Comparison of ENCODE assay signal across 33 cellular contexts in genomic region chr1:239826209-239826608, GRCh38.
"Had no signal": no experiment of that assay in that cellular context is flagged by ENCODE, and none has a peak within 500 bp of the region (broad histone marks: within the 10 kb centered on the region; RNA-seq: fewer than 3 reads in every experiment).

No MANE protein-coding gene starts in this region.

- H3K4me3 Mint-ChIP-seq: activated B cell treated with CpG ODN at 0.5 μM for 24 hours; activated CD4-positive, alpha-beta memory T cell treated with anti-CD3 and anti-CD28 coated beads for 36 hours; activated CD4-positive, alpha-beta T cell treated with anti-CD3 and anti-CD28 coated beads, Interleukin-2, amount 10 ng/mL, durations not matched to agents 24 days and 14 days; activated CD8-positive, alpha-beta T cell treated with anti-CD3 and anti-CD28 coated beads for 36 hours; activated naive CD4-positive, alpha-beta T cell treated with anti-CD3 and anti-CD28 coated beads, Interleukin-2, amount 10 ng/mL, durations not matched to agents 7 days and 5 days; activated naive CD4-positive, alpha-beta T cell treated with anti-CD3 and anti-CD28 coated beads, Interleukin-2, amount 50 U/mL, for 24 hours; activated naive CD8-positive, alpha-beta T cell; activated naive CD8-positive, alpha-beta T cell treated with anti-CD3 and anti-CD28 coated beads, Interleukin-2, amount 10 ng/mL, durations not matched to agents 7 days and 5 days; activated naive CD8-positive, alpha-beta T cell treated with anti-CD3 and anti-CD28 coated beads, Interleukin-2, amount 50 U/mL, for 24 hours; activated T-cell treated with anti-CD3 and anti-CD28 coated beads, Interleukin-2, amount 50 U/mL, for 4 hours; activated T-cell treated with anti-CD3 and anti-CD28 coated beads, Interleukin-2, amount 50 U/mL, for 72 hours; activated T-helper 1 cell treated with anti-CD3 and anti-CD28 coated beads, Interleukin-12 subunit alpha, Interleukin-12 subunit beta, Interleukin-2, Interleukin-4 antibody, amounts not matched to agents 30 ng/mL and 10 ng/mL and 1 ng/mL, durations not matched to agents 14 hours and 24 hours and 36 hours; T-helper 1 cell treated with Interleukin-12 subunit alpha and Interleukin-12 subunit beta and Interleukin-4 antibody, amounts not matched to agents 30 μg/mL and 1 μg/mL, for 36 hours; T-helper 2 cell treated with Interferon-gamma antibody and Interleukin-4, amounts not matched to agents 5 μg/mL and 100 μg/mL, for 36 hours had no signal

- H3K9me3 Mint-ChIP-seq: activated B cell treated with CpG ODN at 0.5 μM for 24 hours; activated CD4-positive, alpha-beta memory T cell treated with anti-CD3 and anti-CD28 coated beads for 36 hours; activated CD4-positive, alpha-beta T cell treated with anti-CD3 and anti-CD28 coated beads, Interleukin-2, amount 10 ng/mL, durations not matched to agents 24 days and 14 days; activated CD8-positive, alpha-beta T cell treated with anti-CD3 and anti-CD28 coated beads for 36 hours; activated naive CD4-positive, alpha-beta T cell treated with anti-CD3 and anti-CD28 coated beads, Interleukin-2, amount 10 ng/mL, durations not matched to agents 7 days and 5 days; activated naive CD4-positive, alpha-beta T cell treated with anti-CD3 and anti-CD28 coated beads, Interleukin-2, amount 50 U/mL, for 24 hours; activated naive CD8-positive, alpha-beta T cell treated with anti-CD3 and anti-CD28 coated beads, Interleukin-2, amount 10 ng/mL, durations not matched to agents 7 days and 5 days; activated naive CD8-positive, alpha-beta T cell treated with anti-CD3 and anti-CD28 coated beads, Interleukin-2, amount 50 U/mL, for 24 hours; activated T-cell treated with anti-CD3 and anti-CD28 coated beads, Interleukin-2, amount 50 U/mL, for 4 hours; activated T-cell treated with anti-CD3 and anti-CD28 coated beads, Interleukin-2, amount 50 U/mL, for 72 hours; activated T-helper 1 cell treated with anti-CD3 and anti-CD28 coated beads, Interleukin-12 subunit alpha, Interleukin-12 subunit beta, Interleukin-2, Interleukin-4 antibody, amounts not matched to agents 30 ng/mL and 10 ng/mL and 1 ng/mL, durations not matched to agents 14 hours and 24 hours and 36 hours; activated T-helper 2 cell treated with anti-CD3 and anti-CD28 coated beads, Interferon-gamma antibody, Interleukin-2, Interleukin-4, amounts not matched to agents 10 μg/mL and 5 μg/mL and 100 μg/mL, durations not matched to agents 14 hours and 24 hours and 36 hours; T-helper 1 cell treated with Interleukin-12 subunit alpha and Interleukin-12 subunit beta and Interleukin-4 antibody, amounts not matched to agents 30 μg/mL and 1 μg/mL, for 36 hours; T-helper 2 cell treated with Interferon-gamma antibody and Interleukin-4, amounts not matched to agents 5 μg/mL and 100 μg/mL, for 36 hours had no signal

- H3K27ac Mint-ChIP-seq: activated B cell treated with CpG ODN at 0.5 μM for 24 hours; activated CD4-positive, alpha-beta memory T cell treated with anti-CD3 and anti-CD28 coated beads for 36 hours; activated CD4-positive, alpha-beta T cell treated with anti-CD3 and anti-CD28 coated beads, Interleukin-2, amount 10 ng/mL, durations not matched to agents 24 days and 14 days; activated CD8-positive, alpha-beta T cell treated with anti-CD3 and anti-CD28 coated beads for 36 hours; activated naive CD4-positive, alpha-beta T cell treated with anti-CD3 and anti-CD28 coated beads, Interleukin-2, amount 10 ng/mL, durations not matched to agents 7 days and 5 days; activated naive CD4-positive, alpha-beta T cell treated with anti-CD3 and anti-CD28 coated beads, Interleukin-2, amount 50 U/mL, for 24 hours; activated naive CD8-positive, alpha-beta T cell; activated naive CD8-positive, alpha-beta T cell treated with anti-CD3 and anti-CD28 coated beads, Interleukin-2, amount 10 ng/mL, durations not matched to agents 7 days and 5 days; activated naive CD8-positive, alpha-beta T cell treated with anti-CD3 and anti-CD28 coated beads, Interleukin-2, amount 50 U/mL, for 24 hours; activated T-cell treated with anti-CD3 and anti-CD28 coated beads, Interleukin-2, amount 50 U/mL, for 72 hours; activated T-helper 1 cell treated with anti-CD3 and anti-CD28 coated beads, Interleukin-12 subunit alpha, Interleukin-12 subunit beta, Interleukin-2, Interleukin-4 antibody, amounts not matched to agents 30 ng/mL and 10 ng/mL and 1 ng/mL, durations not matched to agents 14 hours and 24 hours and 36 hours; activated T-helper 2 cell treated with anti-CD3 and anti-CD28 coated beads, Interferon-gamma antibody, Interleukin-2, Interleukin-4, amounts not matched to agents 10 μg/mL and 5 μg/mL and 100 μg/mL, durations not matched to agents 14 hours and 24 hours and 36 hours; T-helper 1 cell treated with Interleukin-12 subunit alpha and Interleukin-12 subunit beta and Interleukin-4 antibody, amounts not matched to agents 30 μg/mL and 1 μg/mL, for 36 hours; T-helper 2 cell treated with Interferon-gamma antibody and Interleukin-4, amounts not matched to agents 5 μg/mL and 100 μg/mL, for 36 hours had no signal

- H3K27me3 ChIP-seq: body of pancreas, brain microvascular endothelial cell, breast epithelium had no signal

- ATAC-seq: activated CD8-positive, alpha-beta T cell treated with anti-CD3 and anti-CD28 coated beads for 36 hours; activated naive CD8-positive, alpha-beta T cell treated with anti-CD3 and anti-CD28 coated beads, Interleukin-2, amount 50 U/mL, for 24 hours; activated T-cell treated with anti-CD3 and anti-CD28 coated beads, Interleukin-2, amount 50 U/mL, for 4 hours; body of pancreas had no signal

- H3K27ac ChIP-seq: body of pancreas, brain microvascular endothelial cell, breast epithelium, VCaP had no signal

- H3K4me3 ChIP-seq: body of pancreas, breast epithelium had no signal

- H3K36me3 Mint-ChIP-seq: activated CD4-positive, alpha-beta memory T cell treated with anti-CD3 and anti-CD28 coated beads for 36 hours; activated naive CD4-positive, alpha-beta T cell treated with anti-CD3 and anti-CD28 coated beads, Interleukin-2, amount 10 ng/mL, durations not matched to agents 7 days and 5 days; activated naive CD4-positive, alpha-beta T cell treated with anti-CD3 and anti-CD28 coated beads, Interleukin-2, amount 50 U/mL, for 24 hours; activated naive CD8-positive, alpha-beta T cell; activated naive CD8-positive, alpha-beta T cell treated with anti-CD3 and anti-CD28 coated beads, Interleukin-2, amount 10 ng/mL, durations not matched to agents 7 days and 5 days had no signal

- DNase-seq: activated B cell treated with CpG ODN at 0.5 μM for 24 hours; activated CD4-positive, alpha-beta memory T cell treated with anti-CD3 and anti-CD28 coated beads for 36 hours; activated CD4-positive, alpha-beta T cell treated with anti-CD3 and anti-CD28 coated beads for 4 hours; activated CD4-positive, alpha-beta T cell treated with anti-CD3 and anti-CD28 coated beads, Interleukin-2, amount 10 ng/mL, durations not matched to agents 24 days and 14 days; activated CD4-positive, alpha-beta T cell treated with anti-CD3 and anti-CD28 coated beads, Interleukin-2, amount 50 U/mL, for 1 hour; activated CD4-positive, alpha-beta T cell treated with anti-CD3 and anti-CD28 coated beads, Interleukin-2, amount 50 U/mL, for 4 hours; activated CD4-positive, CD25-positive, alpha-beta regulatory T cell treated with anti-CD3 and anti-CD28 coated beads, Interleukin-2, amount 50 U/mL, for 72 hours; activated CD8-positive, alpha-beta T cell treated with anti-CD3 and anti-CD28 coated beads for 36 hours; activated effector memory CD4-positive, alpha-beta T cell treated with Interleukin-2 at 50 U/mL for 16 hours; activated gamma-delta T cell; activated naive CD4-positive, alpha-beta T cell treated with anti-CD3 and anti-CD28 coated beads, Interleukin-2, amount 10 ng/mL, durations not matched to agents 7 days and 5 days; activated naive CD4-positive, alpha-beta T cell treated with Interleukin-2 at 50 U/mL for 16 hours; activated naive CD8-positive, alpha-beta T cell treated with anti-CD3 and anti-CD28 coated beads, Interleukin-2, amount 10 ng/mL, durations not matched to agents 7 days and 5 days; activated naive CD8-positive, alpha-beta T cell treated with anti-CD3 and anti-CD28 coated beads, Interleukin-2, amount 50 U/mL, for 24 hours; activated T-cell treated with anti-CD3 and anti-CD28 coated beads for 4 hours; activated T-cell treated with anti-CD3 and anti-CD28 coated beads, Interleukin-2, amount 50 U/mL, for 1 hour; activated T-cell treated with anti-CD3 and anti-CD28 coated beads, Interleukin-2, amount 50 U/mL, for 4 hours; activated T-cell treated with anti-CD3 and anti-CD28 coated beads, Interleukin-2, amount 50 U/mL, for 72 hours; amygdala; aorta; body of pancreas; brain microvascular endothelial cell; central memory CD4-positive, alpha-beta T cell; T-helper 1 cell; T-helper 9 cell had no signal

- H3K4me1 ChIP-seq: body of pancreas, breast epithelium had no signal

- H3K4me1 Mint-ChIP-seq: activated B cell treated with CpG ODN at 0.5 μM for 24 hours; activated CD4-positive, alpha-beta T cell treated with anti-CD3 and anti-CD28 coated beads, Interleukin-2, amount 10 ng/mL, durations not matched to agents 24 days and 14 days; activated naive CD4-positive, alpha-beta T cell treated with anti-CD3 and anti-CD28 coated beads, Interleukin-2, amount 10 ng/mL, durations not matched to agents 7 days and 5 days; activated naive CD4-positive, alpha-beta T cell treated with anti-CD3 and anti-CD28 coated beads, Interleukin-2, amount 50 U/mL, for 24 hours; activated naive CD8-positive, alpha-beta T cell treated with anti-CD3 and anti-CD28 coated beads, Interleukin-2, amount 10 ng/mL, durations not matched to agents 7 days and 5 days; activated naive CD8-positive, alpha-beta T cell treated with anti-CD3 and anti-CD28 coated beads, Interleukin-2, amount 50 U/mL, for 24 hours had no signal

- H3K36me3 ChIP-seq: brain microvascular endothelial cell, breast epithelium had no signal

- H3K9me3 ChIP-seq: body of pancreas, breast epithelium had no signal

- H3K27me3 Mint-ChIP-seq: activated B cell treated with CpG ODN at 0.5 μM for 24 hours; activated CD4-positive, alpha-beta memory T cell treated with anti-CD3 and anti-CD28 coated beads for 36 hours; activated CD4-positive, alpha-beta T cell treated with anti-CD3 and anti-CD28 coated beads, Interleukin-2, amount 10 ng/mL, durations not matched to agents 24 days and 14 days; activated CD8-positive, alpha-beta T cell treated with anti-CD3 and anti-CD28 coated beads for 36 hours; activated naive CD4-positive, alpha-beta T cell treated with anti-CD3 and anti-CD28 coated beads, Interleukin-2, amount 10 ng/mL, durations not matched to agents 7 days and 5 days; activated naive CD4-positive, alpha-beta T cell treated with anti-CD3 and anti-CD28 coated beads, Interleukin-2, amount 50 U/mL, for 24 hours; activated naive CD8-positive, alpha-beta T cell; activated naive CD8-positive, alpha-beta T cell treated with anti-CD3 and anti-CD28 coated beads, Interleukin-2, amount 10 ng/mL, durations not matched to agents 7 days and 5 days; activated naive CD8-positive, alpha-beta T cell treated with anti-CD3 and anti-CD28 coated beads, Interleukin-2, amount 50 U/mL, for 24 hours had no signal
